Comparison of ENCODE assay signal across 15 cellular contexts in genomic region chr5:120150770-120151169, GRCh38.
DNase-seq lines count a peak whose midpoint lies in the region; ATAC-seq and TF ChIP-seq lines count a peak whose summit lies in the region.
"Had no signal": no experiment of that assay in that cellular context is flagged by ENCODE, and none has a peak within 500 bp of the region (broad histone marks: within the 10 kb centered on the region; RNA-seq: fewer than 3 reads in every experiment).

No MANE protein-coding gene starts in this region.

- no peaks in the 10 kb centered on the region for H3K27me3 ChIP-seq in ACC112 (ENCODE audit: insufficient read depth, low read length)
- no peaks in the 10 kb centered on the region for H3K27me3 ChIP-seq in IMR-90 (ENCODE audit: control insufficient read depth, insufficient read depth, low read length)
- H3K27me3 ChIP-seq in hepatocyte = no peaks in the 10 kb centered on the region
- H3K27me3 ChIP-seq in smooth muscle cell (ENCODE audit: low read depth) = no peaks in the 10 kb centered on the region
- H3K27me3 ChIP-seq: BE2C had no signal

- no peak for TF ChIP-seq CTCF in IMR-90 (conservative IDR thresholded peaks at IDR 0.05; ENCODE audit: low read depth, low read length)
- TF ChIP-seq CTCF in hepatocyte (IDR thresholded peaks at IDR 0.05; ENCODE audit: poor library complexity) = no peak
- no peak for TF ChIP-seq CTCF in smooth muscle cell (IDR thresholded peaks at IDR 0.05; ENCODE audit: borderline replicate concordance, insufficient read depth, poor library complexity, severe bottlenecking)

- no peak for DNase-seq in IMR-90
- no peak for DNase-seq in hepatocyte (ENCODE audit: low spot score)
- DNase-seq in smooth muscle cell (lab: John Stamatoyannopoulos, UW; ENCODE audit: unreplicated experiment) = no peak
- no peak for DNase-seq in stimulated activated CD4-positive, alpha-beta T cell treated with anti-CD3 and anti-CD28 coated beads, Interleukin-4, amount 100 ng/mL, for 24 hours
- no peak for DNase-seq in HCEC 1CT
- DNase-seq: ACHN; BE2C; C1 segment of cervical spinal cord; CD4-positive, CD25-positive, alpha-beta regulatory T cell; CD8-positive, alpha-beta memory T cell; COR-L47 had no signal

- no TSS peak for BruUV-seq in IMR-90 (replicated peaks; lab: Mats Ljungman, UMichigan)

- H3K23ac ChIP-seq in IMR-90 (ENCODE audit: low read depth, low read length) = peak overlapping the region; percentile 80; the same call in 1 of the 2 replicates

- H3K9me3 ChIP-seq in IMR-90 (ENCODE audit: control insufficient read depth, insufficient read depth, low read length) = no peaks in the 10 kb centered on the region; the same call in 1 of the 2 replicates
- no peaks in the 10 kb centered on the region for H3K9me3 ChIP-seq in hepatocyte (ENCODE audit: low read depth)
- no peaks in the 10 kb centered on the region for H3K9me3 ChIP-seq in smooth muscle cell (replicated peaks; ENCODE audit: low read depth)
- H3K9me3 ChIP-seq: BE2C had no signal

- no peak overlapping the region for H2AK9ac ChIP-seq in IMR-90 (replicated peaks; ENCODE audit: low read depth, low read length, poor library complexity)

- in situ Hi-C loops in IMR-90 (cut with MboI; ENCODE audit: low sequenced_read_pairs) = no loop called here

- WGBS in IMR-90 (ENCODE audit: extremely low coverage in 2 of 2, insufficient read length in 1 of 2), 2 experiments = no CpG with 5 or more reads among the region's 2 CpGs
- 76% methylated on average over 2 of the region's 2 CpGs for whole genome bisulfite sequencing in hepatocyte (ENCODE audit: low lambda C conversion rate, missing lambda C conversion rate)
- 70% methylated on average over 2 of the region's 2 CpGs for WGBS in smooth muscle cell (ENCODE audit: low lambda C conversion rate)

- peak overlapping the region; percentile 27; the same call in 1 of the 2 replicates for H3K56ac ChIP-seq in IMR-90 (ENCODE audit: extremely low read depth, insufficient read depth, low read length)

- CTCF ChIA-PET in IMR-90 (lab: Yijun Ruan, JAX) = no interaction called here

- peak overlapping the region; percentile 89; the same call in 1 of the 2 replicates for H4K5ac ChIP-seq in IMR-90 (ENCODE audit: low read depth, low read length)

- H3K79me2 ChIP-seq in ACC112 (ENCODE audit: control insufficient read depth, insufficient read depth, low read length, unreplicated experiment) = no peaks in the 10 kb centered on the region
- H3K79me2 ChIP-seq in hepatocyte = no peaks in the 10 kb centered on the region
- H3K79me2 ChIP-seq in smooth muscle cell (ENCODE audit: low read depth) = no peaks in the 10 kb centered on the region

- intact Hi-C loops in IMR-90 (cut with micrococcal nuclease) = loop anchor here (5.0 to 10.0 kb wide), 3 partner anchors 242 to 634 kb away; no protein-coding TSS in a partner anchor

- H3K9ac ChIP-seq in IMR-90 (ENCODE audit: low read depth, low read length) = no peak overlapping the region
- no peak overlapping the region for H3K9ac ChIP-seq in smooth muscle cell (ENCODE audit: low read depth)

- H2AFZ ChIP-seq in ACC112 (ENCODE audit: low read length, unreplicated experiment) = peak overlapping the region; percentile 88
- no peak overlapping the region for H2AFZ ChIP-seq in IMR-90 (replicated peaks; ENCODE audit: low read length, poor library complexity)
- no peak overlapping the region for H2AFZ ChIP-seq in hepatocyte
- peak overlapping the region; percentile 56 for H2AFZ ChIP-seq in smooth muscle cell (ENCODE audit: low read depth)
- H2AFZ ChIP-seq: GM23338 had no signal

- H3K9me2 ChIP-seq in hepatocyte (replicated peaks; ENCODE audit: insufficient read depth) = no peaks in the 10 kb centered on the region

- H3K4me3 ChIP-seq in ACC112 (ENCODE audit: low read depth, low read length) = no peak overlapping the region
- H3K4me3 ChIP-seq in IMR-90 (ENCODE audit: insufficient read depth, low read depth, low read length) = no peak overlapping the region
- no peak overlapping the region for H3K4me3 ChIP-seq in hepatocyte
- H3K4me3 ChIP-seq in smooth muscle cell = no peak overlapping the region
- H3K4me3 ChIP-seq: GM23338 had no signal

- peak overlapping the region in 1 of 2 experiments; percentile 87; a peak in 2 of 4 replicates for H4K8ac ChIP-seq in IMR-90 (ENCODE audit: low read depth in 2 of 2, low read length in 2 of 2)

- peak overlapping the region; percentile 88 for H2AK5ac ChIP-seq in IMR-90 (ENCODE audit: low read depth, low read length)

- dilution Hi-C loops in IMR-90 (cut with HindIII; ENCODE audit: low sequenced_read_pairs, unreplicated experiment) = no loop called here

- H3K4me2 ChIP-seq in IMR-90 (ENCODE audit: low read depth, low read length) = no peak overlapping the region
- H3K4me2 ChIP-seq in hepatocyte = no peak overlapping the region
- no peak overlapping the region for H3K4me2 ChIP-seq in smooth muscle cell
- H3K4me2 ChIP-seq: GM23338 had no signal

- TF ChIP-seq POLR2A in IMR-90 (IDR thresholded peaks at IDR 0.05; ENCODE audit: low read depth, low read length) = no peak

- peak overlapping the region; percentile 97 for H2BK15ac ChIP-seq in IMR-90 (ENCODE audit: low read depth, low read length)

- POLR2A ChIA-PET in IMR-90 (lab: Charles Lee; ENCODE audit: unreplicated experiment) = no interaction called here

- peak overlapping the region; percentile 69 for H3K14ac ChIP-seq in IMR-90 (replicated peaks; ENCODE audit: low read depth, low read length)

- H3K27ac ChIP-seq in ACC112 (ENCODE audit: low read depth, low read length) (no peak overlapping the region), IMR-90 (ENCODE audit: insufficient read depth, low read length) (no peak overlapping the region), hepatocyte (peak overlapping the region; percentile 70), smooth muscle cell (ENCODE audit: low read depth) (peak overlapping the region; percentile 95)

- H2BK120ac ChIP-seq in IMR-90 (ENCODE audit: low read depth, low read length) = peak overlapping the region; percentile 93

- TF ChIP-seq RAD21 in IMR-90 (IDR thresholded peaks at IDR 0.05; ENCODE audit: low read length) = no peak

- H4K91ac ChIP-seq in IMR-90 (ENCODE audit: insufficient read depth, low read depth, low read length) = peak overlapping the region; percentile 61; the same call in 1 of the 2 replicates

- H3F3A ChIP-seq in smooth muscle cell (ENCODE audit: low read depth) = no peaks in the 10 kb centered on the region

- H3K36me3 ChIP-seq in ACC112 (ENCODE audit: insufficient read depth, low read length) = peaks cover 4% of the 10 kb centered on the region; the same call in 1 of the 2 replicates
- H3K36me3 ChIP-seq in IMR-90 (ENCODE audit: control insufficient read depth, insufficient read depth, low read length) = no peaks in the 10 kb centered on the region
- H3K36me3 ChIP-seq in hepatocyte (replicated peaks; ENCODE audit: insufficient read depth, low read depth) = no peaks in the 10 kb centered on the region
- H3K36me3 ChIP-seq in smooth muscle cell (ENCODE audit: low read depth) = no peaks in the 10 kb centered on the region
- H3K36me3 ChIP-seq: BE2C had no signal

- ATAC-seq in IMR-90 (ENCODE audit: low read depth) = no peak
- ATAC-seq: GM23338, HCT116, HepG2 had no signal

- H3K79me1 ChIP-seq in IMR-90 (ENCODE audit: low read depth in 1 of 2, low read length in 2 of 2) = no peaks in the 10 kb centered on the region

- peaks cover 5% of the 10 kb centered on the region for H3K9me1 ChIP-seq in IMR-90 (ENCODE audit: insufficient read depth, low read length)

- H4K20me1 ChIP-seq in IMR-90 (ENCODE audit: insufficient read depth, low read length) (no peaks in the 10 kb centered on the region), hepatocyte (ENCODE audit: insufficient read depth, poor library complexity, severe bottlenecking) (no peaks in the 10 kb centered on the region), smooth muscle cell (ENCODE audit: low read depth) (no peaks in the 10 kb centered on the region)

- peak overlapping the region; percentile 77 for H2BK5ac ChIP-seq in IMR-90 (ENCODE audit: low read depth, low read length, poor library complexity, severe bottlenecking)

- H3K18ac ChIP-seq in IMR-90 (ENCODE audit: low read depth, low read length) = peak overlapping the region; percentile 86; the same call in 1 of the 2 replicates

- peak overlapping the region; percentile 96 for H2BK20ac ChIP-seq in IMR-90 (ENCODE audit: low read depth, low read length)

- H3K4ac ChIP-seq in IMR-90 (ENCODE audit: low read depth, low read length) = peak overlapping the region; percentile 86; the same call in 1 of the 2 replicates

- H3K4me1 ChIP-seq in ACC112 (ENCODE audit: control insufficient read depth, insufficient read depth, low read length, unreplicated experiment) (peaks cover 26% of the 10 kb centered on the region), IMR-90 (ENCODE audit: control insufficient read depth, insufficient read depth, low read length) (peaks cover 17% of the 10 kb centered on the region), hepatocyte (ENCODE audit: insufficient read depth) (no peaks in the 10 kb centered on the region), smooth muscle cell (ENCODE audit: low read depth) (no peaks in the 10 kb centered on the region)

TF ChIP-seq in IMR-90, 13 proteins besides CTCF, POLR2A, EP300 and RAD21:
- TF ChIP-seq SMC3 (IDR thresholded peaks at IDR 0.05; ENCODE audit: low read depth, low read length) (no peak), MXI1 (IDR thresholded peaks at IDR 0.05; ENCODE audit: borderline replicate concordance, low read depth, low read length) (no peak)

Comparison
In these comparisons a context has a peak if more than half of its experiments do, and no peak if none do; other contexts are left out.
1. H2AFZ ChIP-seq: peak in ACC112 (single experiment) and smooth muscle cell (single experiment); none in IMR-90 (single experiment) and hepatocyte (single experiment).
2. H3K27ac ChIP-seq: peak in hepatocyte (single experiment) and smooth muscle cell (single experiment); none in ACC112 (single experiment) and IMR-90 (single experiment).